ENCODE assay signal across 22 cellular contexts in the genomic region with DNA sequence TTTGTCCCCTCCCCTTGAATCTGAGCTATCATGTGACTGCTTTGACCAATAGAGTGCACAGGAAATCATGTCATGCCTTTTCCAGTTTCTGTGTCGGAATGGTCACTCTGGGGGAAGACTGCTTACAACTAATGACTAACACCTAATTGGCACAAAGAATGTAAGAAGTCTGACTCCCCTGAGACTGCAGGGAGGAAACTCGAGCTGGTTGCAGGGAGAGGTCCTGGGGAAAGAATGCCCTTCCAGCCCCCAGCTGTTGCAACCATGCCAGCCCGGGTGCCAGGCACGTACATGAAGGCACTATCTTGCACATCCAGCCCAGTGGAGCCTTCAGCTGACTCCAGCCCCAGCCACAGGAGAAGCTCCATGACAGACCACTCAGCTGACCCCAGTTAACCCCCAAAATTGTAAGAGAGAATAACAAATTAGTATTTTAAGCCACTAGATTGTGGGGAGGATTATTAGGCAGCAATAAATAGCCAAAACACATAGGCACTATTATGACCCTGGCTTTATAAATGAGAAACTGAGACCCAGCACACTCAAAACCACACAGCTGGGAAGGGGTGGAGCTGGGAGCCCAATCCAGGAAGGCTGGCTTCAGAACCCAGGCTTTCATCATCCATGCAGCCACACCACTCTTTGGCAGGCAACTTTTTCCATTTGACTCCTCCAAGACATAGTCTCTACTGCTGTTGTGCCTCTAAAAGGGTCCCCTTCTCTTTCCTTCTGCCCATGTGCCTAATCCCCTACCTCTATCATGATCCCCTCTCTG.
DNase-seq lines count a peak whose midpoint lies in the region; FAIRE-seq and TF ChIP-seq lines count a peak whose summit lies in the region.
"Had no signal": no experiment of that assay in that cellular context is flagged by ENCODE, and none has a peak within 500 bp of the region (broad histone marks: within the 10 kb centered on the region; RNA-seq: fewer than 3 reads in every experiment).

No MANE protein-coding gene starts in this region.

- H4K20me1 ChIP-seq in neural progenitor cell (ENCODE audit: low read depth) = no peaks in the 10 kb centered on the region

- H3K4me2 ChIP-seq in neural progenitor cell = peak overlapping the region; percentile 82

- FAIRE-seq in GM12891 (lab: Jason Lieb, UNC) (no peak), kidney (lab: Jason Lieb, UNC) (no peak)

- POLR2A ChIA-PET in CD4-positive, alpha-beta memory T cell (lab: Charles Lee; ENCODE audit: partially characterized antibody) = no interaction called here

- H3K27ac ChIP-seq in neural progenitor cell = no peak overlapping the region
- no peak overlapping the region for H3K27ac ChIP-seq in CD4-positive, alpha-beta memory T cell (ENCODE audit: low read depth, low read length)
- no peak overlapping the region for H3K27ac ChIP-seq in kidney (ENCODE audit: low read depth in 2 of 2, low read length in 2 of 2)
- H3K27ac ChIP-seq: left ventricle myocardium inferior, neutrophil, testis, VCaP had no signal

- CTCF ChIA-PET in CD4-positive, alpha-beta memory T cell (lab: Charles Lee; ENCODE audit: partially characterized antibody) = no interaction called here

- intact Hi-C loops in CD4-positive, alpha-beta memory T cell (cut with micrococcal nuclease) = no loop called here
- intact Hi-C loops in kidney (cut with DNase I) = no loop called here

- H3K27me3 ChIP-seq in MG63 (no peaks in the 10 kb centered on the region), neural progenitor cell (no peaks in the 10 kb centered on the region)
- H3K27me3 ChIP-seq in CD4-positive, alpha-beta memory T cell (ENCODE audit: insufficient read depth, low read length) = no peaks in the 10 kb centered on the region
- H3K27me3 ChIP-seq: neutrophil, testis had no signal

- H2AFZ ChIP-seq in neural progenitor cell (replicated peaks) = no peak overlapping the region

- H3K36me3 Mint-ChIP-seq in neural progenitor cell = no peaks in the 10 kb centered on the region
- H3K36me3 Mint-ChIP-seq in CD4-positive, alpha-beta memory T cell = no peaks in the 10 kb centered on the region
- H3K36me3 Mint-ChIP-seq: CD8-positive, alpha-beta T cell had no signal

- no peaks in the 10 kb centered on the region for H3K9me3 ChIP-seq in MG63
- H3K9me3 ChIP-seq in neural progenitor cell (ENCODE audit: low read depth) = no peaks in the 10 kb centered on the region
- H3K9me3 ChIP-seq in CD4-positive, alpha-beta memory T cell (ENCODE audit: control insufficient read depth in 1 of 2, low read length in 2 of 2) = no peaks in the 10 kb centered on the region
- no peaks in the 10 kb centered on the region for H3K9me3 ChIP-seq in kidney (ENCODE audit: control insufficient read depth in 1 of 2, low read length in 2 of 2)
- H3K9me3 ChIP-seq: left ventricle myocardium inferior, neutrophil, testis had no signal

- H3K4me3 ChIP-seq in AG10803 (ENCODE audit: low read length) (no peak overlapping the region), MG63 (no peak overlapping the region), epithelial cell of esophagus (ENCODE audit: low read length) (no peak overlapping the region), neural progenitor cell (no peak overlapping the region), kidney (ENCODE audit: low read length in 2 of 2) (no peak overlapping the region)
- no peak overlapping the region for H3K4me3 ChIP-seq in CD4-positive, alpha-beta memory T cell (ENCODE audit: low read length in 2 of 2)
- H3K4me3 ChIP-seq: left ventricle myocardium inferior, testis had no signal

- no peak overlapping the region for H3K4me3 Mint-ChIP-seq in neural progenitor cell
- H3K4me3 Mint-ChIP-seq in CD4-positive, alpha-beta memory T cell = peak overlapping the region in 1 of 8 donors; percentile 11
- H3K4me3 Mint-ChIP-seq: activated naive CD4-positive, alpha-beta T cell treated with anti-CD3 and anti-CD28 coated beads for 36 hours; activated T-cell treated with anti-CD3 and anti-CD28 coated beads, Interleukin-2, amount 50 U/mL, for 24 hours; CD8-positive, alpha-beta T cell; T-helper 1 cell treated with Interleukin-12 subunit alpha and Interleukin-12 subunit beta and Interleukin-4 antibody, amounts not matched to agents 30 μg/mL and 1 μg/mL, for 36 hours had no signal

- peaks cover 19% of the 10 kb centered on the region for H3F3A ChIP-seq in neural progenitor cell (ENCODE audit: low read depth)

- peaks cover 38% of the 10 kb centered on the region for H3K4me1 Mint-ChIP-seq in neural progenitor cell
- H3K4me1 Mint-ChIP-seq in CD4-positive, alpha-beta memory T cell = no peaks in the 10 kb centered on the region

- no peak for TF ChIP-seq POLR2A in GM12891 (IDR thresholded peaks at IDR 0.05; ENCODE audit: low read depth, low read length)

- H3K9me3 Mint-ChIP-seq in neural progenitor cell = no peaks in the 10 kb centered on the region
- peaks cover 0 to 3% (median 0%) of the 10 kb centered on the region in 8 donors for H3K9me3 Mint-ChIP-seq in CD4-positive, alpha-beta memory T cell
- H3K9me3 Mint-ChIP-seq: activated naive CD4-positive, alpha-beta T cell treated with anti-CD3 and anti-CD28 coated beads for 36 hours; activated T-cell treated with anti-CD3 and anti-CD28 coated beads, Interleukin-2, amount 50 U/mL, for 24 hours; CD8-positive, alpha-beta T cell had no signal

- H3K9ac ChIP-seq in neural progenitor cell = no peak overlapping the region
- no peak overlapping the region for H3K9ac ChIP-seq in kidney (ENCODE audit: low read length in 2 of 2)

- peak; percentile 18 for DNase-seq in AG10803 (ENCODE audit: low read depth)
- peak; percentile 63 for DNase-seq in MG63
- DNase-seq in epithelial cell of esophagus (ENCODE audit: low read depth) = peak; percentile 31
- DNase-seq in neural progenitor cell (ENCODE audit: low spot score) = no peak
- DNase-seq in GM12891 (ENCODE audit: insufficient read length, low spot score) = no peak
- no peak for DNase-seq in CD4-positive, alpha-beta memory T cell
- no peak for DNase-seq in activated T-cell treated with anti-CD3 and anti-CD28 coated beads for 4 hours
- no peak for DNase-seq in kidney
- DNase-seq: activated CD4-positive, alpha-beta T cell treated with anti-CD3 and anti-CD28 coated beads, Interleukin-2, amount 50 U/mL, for 48 hours; activated naive CD4-positive, alpha-beta T cell treated with anti-CD3 and anti-CD28 coated beads for 36 hours; activated T-cell treated with anti-CD3 and anti-CD28 coated beads, Interleukin-2, amount 50 U/mL, for 24 hours; CD8-positive, alpha-beta T cell; effector CD8-positive, alpha-beta T cell; foreskin fibroblast; left ventricle myocardium inferior; NCI-H774; retina; stimulated activated CD4-positive, alpha-beta T cell treated with anti-CD3 and anti-CD28 coated beads, Interleukin-15, amount 100 ng/mL, for 24 hours; testis had no signal

- TF ChIP-seq CTCF in AG10803 (conservative IDR thresholded peaks at IDR 0.05; ENCODE audit: low read length) (no peak), epithelial cell of esophagus (IDR thresholded peaks at IDR 0.05; ENCODE audit: insufficient read depth, low read depth, low read length, missing control alignments) (no peak), neural progenitor cell (IDR thresholded peaks at IDR 0.05) (no peak), kidney (IDR thresholded peaks at IDR 0.05; ENCODE audit: borderline replicate concordance, extremely low read depth, insufficient read depth) (no peak)

- peaks cover 44% of the 10 kb centered on the region for H3K4me1 ChIP-seq in neural progenitor cell
- no peaks in the 10 kb centered on the region for H3K4me1 ChIP-seq in CD4-positive, alpha-beta memory T cell (ENCODE audit: insufficient read depth, low read length)
- H3K4me1 ChIP-seq in kidney (ENCODE audit: control insufficient read depth in 1 of 2, insufficient read depth in 1 of 2, low read depth in 1 of 2, low read length in 2 of 2) = no peaks in the 10 kb centered on the region
- H3K4me1 ChIP-seq: left ventricle myocardium inferior, testis had no signal

- H3K36me3 ChIP-seq in MG63 (no peaks in the 10 kb centered on the region), neural progenitor cell (no peaks in the 10 kb centered on the region), kidney (ENCODE audit: control insufficient read depth in 1 of 2, insufficient read depth in 2 of 2, low read length in 2 of 2) (no peaks in the 10 kb centered on the region)
- H3K36me3 ChIP-seq in CD4-positive, alpha-beta memory T cell (ENCODE audit: insufficient read depth, low read length) = no peaks in the 10 kb centered on the region
- H3K36me3 ChIP-seq: left ventricle myocardium inferior, neutrophil had no signal

- H3K27ac Mint-ChIP-seq in neural progenitor cell = no peak overlapping the region
- H3K27ac Mint-ChIP-seq in CD4-positive, alpha-beta memory T cell = no peak overlapping the region
- H3K27ac Mint-ChIP-seq: activated naive CD4-positive, alpha-beta T cell treated with anti-CD3 and anti-CD28 coated beads for 36 hours; activated T-cell treated with anti-CD3 and anti-CD28 coated beads, Interleukin-2, amount 50 U/mL, for 24 hours; CD8-positive, alpha-beta T cell; T-helper 1 cell treated with Interleukin-12 subunit alpha and Interleukin-12 subunit beta and Interleukin-4 antibody, amounts not matched to agents 30 μg/mL and 1 μg/mL, for 36 hours had no signal

- H3K79me2 ChIP-seq in neural progenitor cell (ENCODE audit: low read depth) = peaks cover 51% of the 10 kb centered on the region

- H3K27me3 Mint-ChIP-seq in neural progenitor cell (ENCODE audit: insufficient read depth, low read depth) = peaks cover 3% of the 10 kb centered on the region
- H3K27me3 Mint-ChIP-seq in CD4-positive, alpha-beta memory T cell = no peaks in the 10 kb centered on the region
- H3K27me3 Mint-ChIP-seq: activated T-cell treated with anti-CD3 and anti-CD28 coated beads, Interleukin-2, amount 50 U/mL, for 24 hours had no signal

TF ChIP-seq in GM12891, 5 proteins besides CTCF, POLR2A, EP300 and RAD21:
- TF ChIP-seq PAX5 (IDR thresholded peaks at IDR 0.05; ENCODE audit: insufficient read depth, low read length, severe bottlenecking) (no peak), TAF1 (IDR thresholded peaks at IDR 0.05; ENCODE audit: low read depth, low read length) (no peak), POU2F2 (IDR thresholded peaks at IDR 0.05; ENCODE audit: low read depth, low read length) (no peak), POLR2AphosphoS5 (IDR thresholded peaks at IDR 0.05; ENCODE audit: low read depth, low read length) (no peak), SPI1 (IDR thresholded peaks at IDR 0.05; ENCODE audit: low read depth, low read length) (no peak)

Comparison
In these comparisons a context has a peak if more than half of its experiments do, and no peak if none do; other contexts are left out.
1. DNase-seq: peak in AG10803 (single experiment), MG63 (single experiment) and epithelial cell of esophagus (single experiment); none in neural progenitor cell (single experiment), GM12891 (single experiment), CD4-positive, alpha-beta memory T cell (0 of 5), activated T-cell treated with anti-CD3 and anti-CD28 coated beads for 4 hours (single experiment) and kidney (single experiment).